Comparison of ENCODE assay signal across 24 cellular contexts in the genomic region with DNA sequence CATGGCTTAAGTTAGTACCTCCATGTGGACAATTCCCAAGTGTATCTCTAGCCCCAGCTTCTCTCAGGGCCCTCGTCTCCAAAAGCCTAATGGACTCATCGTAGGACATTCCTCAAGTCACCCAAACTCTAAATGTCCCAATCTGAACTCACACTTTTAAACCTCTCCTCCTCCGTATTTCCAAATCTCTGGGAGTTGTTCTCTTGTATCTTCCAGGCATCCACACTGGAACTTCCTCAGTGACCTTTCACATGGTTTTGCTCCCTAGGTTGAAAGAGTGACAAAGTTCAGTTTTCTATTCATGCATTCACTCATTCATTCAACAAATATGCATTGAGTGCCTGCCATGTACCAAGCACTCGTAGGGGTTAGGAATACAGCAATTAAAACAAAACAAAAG.
"Had no signal": no experiment of that assay in that cellular context is flagged by ENCODE, and none has a peak within 500 bp of the region (broad histone marks: within the 10 kb centered on the region; RNA-seq: fewer than 3 reads in every experiment).

No MANE protein-coding gene starts in this region.

- H3K36me3 ChIP-seq: lower lobe of right lung, pancreas, prostate gland, suprapubic skin, thoracic aorta, tibial artery, upper lobe of right lung had no signal

- H3K9me3 ChIP-seq: lower lobe of right lung, pancreas, prostate gland, suprapubic skin, thoracic aorta, tibial artery, upper lobe of right lung had no signal

- H3K27ac ChIP-seq: lower lobe of right lung, prostate gland, suprapubic skin, thoracic aorta, tibial artery, upper lobe of right lung had no signal

- H3K4me1 ChIP-seq: lower lobe of right lung, prostate gland, suprapubic skin, tibial artery, upper lobe of right lung had no signal

- ATAC-seq: left ventricle myocardium superior; lower lobe of right lung; naive thymus-derived CD8-positive, alpha-beta T cell; right cardiac atrium; stimulated activated effector memory CD8-positive, alpha-beta T cell treated with anti-CD3 and anti-CD28 coated beads, Interleukin-12 subunit alpha, Interleukin-12 subunit beta, amount 100 ng/mL, for 72 hours; upper lobe of right lung had no signal

- FAIRE-seq: pancreas, urothelium cell line had no signal

- DNase-seq: islet precursor cell; left ventricle myocardium superior; lower lobe of right lung; mammary epithelial cell; mesenchymal stem cell; naive thymus-derived CD8-positive, alpha-beta T cell; nucleus accumbens; pancreas; posterior cingulate gyrus; retina; right cardiac atrium; stimulated activated CD4-positive, alpha-beta T cell treated with anti-CD3 and anti-CD28 coated beads, Interleukin-12 subunit alpha, Interleukin-12 subunit beta, amount 100 ng/mL, for 4 hours; stimulated activated CD4-positive, alpha-beta T cell treated with anti-CD3 and anti-CD28 coated beads, Interleukin-15, amount 100 ng/mL, for 24 hours; stimulated activated CD4-positive, alpha-beta T cell treated with anti-CD3 and anti-CD28 coated beads, Interleukin-2, amount 100 ng/mL, for 24 hours; stimulated activated CD4-positive, alpha-beta T cell treated with anti-CD3 and anti-CD28 coated beads, Interleukin-4, amount 100 ng/mL, for 1 hour; stimulated activated naive CD4-positive, alpha-beta T cell; trophoblast cell; upper lobe of right lung had no signal

- H3K4me3 ChIP-seq: lower lobe of right lung, pancreas, prostate gland, suprapubic skin, thoracic aorta, tibial artery, upper lobe of right lung had no signal

- H3K27me3 ChIP-seq: pancreas, suprapubic skin, tibial artery, upper lobe of right lung had no signal
